Comparison of ENCODE assay signal across 1 cellular context in the genomic region with DNA sequence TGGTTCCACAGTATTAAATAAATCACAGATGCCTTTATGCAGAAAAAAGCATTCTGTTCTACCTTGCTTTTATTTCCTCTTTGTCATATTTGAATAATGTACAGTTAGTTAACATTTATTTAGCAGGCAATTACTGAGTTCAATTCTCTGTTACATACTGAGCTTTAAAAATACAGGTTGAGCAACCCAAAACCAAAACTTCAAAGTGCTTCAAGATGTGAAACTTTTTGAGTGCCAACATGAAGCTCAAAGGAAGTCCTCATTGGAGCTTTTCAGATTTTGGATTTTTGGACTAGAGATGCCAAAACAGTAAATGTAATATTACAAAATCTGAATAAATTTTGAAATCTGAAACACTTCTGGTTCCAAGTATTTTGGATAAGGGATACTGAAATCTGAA.
TF ChIP-seq lines count a peak whose summit lies in the region.

No MANE protein-coding gene starts in this region.

TF ChIP-seq in WTC11, 78 proteins besides CTCF, POLR2A, EP300 and RAD21 (continued from another document):
- TF ChIP-seq, protein P1, sequence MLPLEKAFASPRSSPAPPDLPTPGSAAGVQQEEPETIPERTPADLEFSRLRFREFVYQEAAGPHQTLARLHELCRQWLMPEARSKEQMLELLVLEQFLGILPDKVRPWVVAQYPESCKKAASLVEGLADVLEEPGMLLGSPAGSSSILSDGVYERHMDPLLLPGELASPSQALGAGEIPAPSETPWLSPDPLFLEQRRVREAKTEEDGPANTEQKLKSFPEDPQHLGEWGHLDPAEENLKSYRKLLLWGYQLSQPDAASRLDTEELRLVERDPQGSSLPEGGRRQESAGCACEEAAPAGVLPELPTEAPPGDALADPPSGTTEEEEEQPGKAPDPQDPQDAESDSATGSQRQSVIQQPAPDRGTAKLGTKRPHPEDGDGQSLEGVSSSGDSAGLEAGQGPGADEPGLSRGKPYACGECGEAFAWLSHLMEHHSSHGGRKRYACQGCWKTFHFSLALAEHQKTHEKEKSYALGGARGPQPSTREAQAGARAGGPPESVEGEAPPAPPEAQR (CRISPR knock-in tag; IDR thresholded peaks at IDR 0.05), result no peak
- TF ChIP-seq, protein P2, sequence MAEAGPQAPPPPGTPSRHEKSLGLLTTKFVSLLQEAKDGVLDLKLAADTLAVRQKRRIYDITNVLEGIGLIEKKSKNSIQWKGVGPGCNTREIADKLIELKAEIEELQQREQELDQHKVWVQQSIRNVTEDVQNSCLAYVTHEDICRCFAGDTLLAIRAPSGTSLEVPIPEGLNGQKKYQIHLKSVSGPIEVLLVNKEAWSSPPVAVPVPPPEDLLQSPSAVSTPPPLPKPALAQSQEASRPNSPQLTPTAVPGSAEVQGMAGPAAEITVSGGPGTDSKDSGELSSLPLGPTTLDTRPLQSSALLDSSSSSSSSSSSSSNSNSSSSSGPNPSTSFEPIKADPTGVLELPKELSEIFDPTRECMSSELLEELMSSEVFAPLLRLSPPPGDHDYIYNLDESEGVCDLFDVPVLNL (CRISPR knock-in tag; IDR thresholded peaks at IDR 0.05; ENCODE audit: borderline replicate concordance, low read depth), result no peak
- TF ChIP-seq, protein P3, sequence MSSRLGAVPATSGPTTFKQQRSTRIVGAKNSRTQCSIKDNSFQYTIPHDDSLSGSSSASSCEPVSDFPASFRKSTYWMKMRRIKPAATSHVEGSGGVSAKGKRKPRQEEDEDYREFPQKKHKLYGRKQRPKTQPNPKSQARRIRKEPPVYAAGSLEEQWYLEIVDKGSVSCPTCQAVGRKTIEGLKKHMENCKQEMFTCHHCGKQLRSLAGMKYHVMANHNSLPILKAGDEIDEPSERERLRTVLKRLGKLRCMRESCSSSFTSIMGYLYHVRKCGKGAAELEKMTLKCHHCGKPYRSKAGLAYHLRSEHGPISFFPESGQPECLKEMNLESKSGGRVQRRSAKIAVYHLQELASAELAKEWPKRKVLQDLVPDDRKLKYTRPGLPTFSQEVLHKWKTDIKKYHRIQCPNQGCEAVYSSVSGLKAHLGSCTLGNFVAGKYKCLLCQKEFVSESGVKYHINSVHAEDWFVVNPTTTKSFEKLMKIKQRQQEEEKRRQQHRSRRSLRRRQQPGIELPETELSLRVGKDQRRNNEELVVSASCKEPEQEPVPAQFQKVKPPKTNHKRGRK (CRISPR knock-in tag; IDR thresholded peaks at IDR 0.05; ENCODE audit: borderline replicate concordance), result no peak
- TF ChIP-seq, protein P4, sequence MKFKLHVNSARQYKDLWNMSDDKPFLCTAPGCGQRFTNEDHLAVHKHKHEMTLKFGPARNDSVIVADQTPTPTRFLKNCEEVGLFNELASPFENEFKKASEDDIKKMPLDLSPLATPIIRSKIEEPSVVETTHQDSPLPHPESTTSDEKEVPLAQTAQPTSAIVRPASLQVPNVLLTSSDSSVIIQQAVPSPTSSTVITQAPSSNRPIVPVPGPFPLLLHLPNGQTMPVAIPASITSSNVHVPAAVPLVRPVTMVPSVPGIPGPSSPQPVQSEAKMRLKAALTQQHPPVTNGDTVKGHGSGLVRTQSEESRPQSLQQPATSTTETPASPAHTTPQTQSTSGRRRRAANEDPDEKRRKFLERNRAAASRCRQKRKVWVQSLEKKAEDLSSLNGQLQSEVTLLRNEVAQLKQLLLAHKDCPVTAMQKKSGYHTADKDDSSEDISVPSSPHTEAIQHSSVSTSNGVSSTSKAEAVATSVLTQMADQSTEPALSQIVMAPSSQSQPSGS (CRISPR knock-in tag; IDR thresholded peaks at IDR 0.05; ENCODE audit: borderline replicate concordance, low read depth), result no peak
- TF ChIP-seq, protein P5, sequence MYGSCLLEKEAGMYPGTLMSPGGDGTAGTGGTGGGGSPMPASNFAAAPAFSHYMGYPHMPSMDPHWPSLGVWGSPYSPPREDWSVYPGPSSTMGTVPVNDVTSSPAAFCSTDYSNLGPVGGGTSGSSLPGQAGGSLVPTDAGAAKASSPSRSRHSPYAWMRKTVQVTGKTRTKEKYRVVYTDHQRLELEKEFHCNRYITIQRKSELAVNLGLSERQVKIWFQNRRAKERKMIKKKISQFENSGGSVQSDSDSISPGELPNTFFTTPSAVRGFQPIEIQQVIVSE (CRISPR knock-in tag; IDR thresholded peaks at IDR 0.05; ENCODE audit: borderline replicate concordance), result no peak
- TF ChIP-seq EMX1 (CRISPR knock-in tag; IDR thresholded peaks at IDR 0.05) (no peak), ATF1 (CRISPR knock-in tag; IDR thresholded peaks at IDR 0.05) (no peak)
